ENCODE assay signal across 17 cellular contexts in the genomic region with DNA sequence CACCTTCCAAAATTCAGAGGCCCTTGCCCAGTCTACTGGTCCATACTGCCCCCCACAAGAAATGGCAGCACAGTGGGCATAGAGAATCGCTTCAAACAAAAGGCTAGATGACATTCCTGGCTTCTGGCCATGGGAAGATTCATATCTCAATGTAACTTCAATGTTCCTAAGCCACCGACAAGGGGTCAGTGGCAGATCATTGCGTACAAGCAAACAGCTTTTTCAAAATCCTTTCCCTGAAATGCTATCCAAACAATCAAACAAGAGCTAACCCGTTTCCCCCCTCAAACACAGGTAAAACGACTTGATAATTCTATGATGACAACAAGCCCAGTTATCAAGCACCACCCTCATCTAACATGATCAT.
DNase-seq lines count a peak whose midpoint lies in the region; ATAC-seq and TF ChIP-seq lines count a peak whose summit lies in the region.
"Had no signal": no experiment of that assay in that cellular context is flagged by ENCODE, and none has a peak within 500 bp of the region (broad histone marks: within the 10 kb centered on the region; RNA-seq: fewer than 3 reads in every experiment).

No MANE protein-coding gene starts in this region.

- WGBS in prostate gland: 37% methylated on average over 5 of the region's 5 CpGs

- H3K36me3 ChIP-seq in colonic mucosa: no peaks in the 10 kb centered on the region
- no peaks in the 10 kb centered on the region for H3K36me3 ChIP-seq in prostate gland
- H3K36me3 ChIP-seq: BLaER1, MG63 had no signal

- H3K4me1 ChIP-seq in colonic mucosa (no peaks in the 10 kb centered on the region), prostate gland (replicated peaks) (no peaks in the 10 kb centered on the region)
- H3K4me1 ChIP-seq: BLaER1 had no signal

- H3K9me3 ChIP-seq in colonic mucosa: no peaks in the 10 kb centered on the region
- H3K9me3 ChIP-seq in prostate gland: no peaks in the 10 kb centered on the region
- H3K9me3 ChIP-seq: BLaER1, MG63 had no signal

- ATAC-seq in GM21367 (IDR thresholded peaks at IDR 0.05; ENCODE audit: unreplicated experiment): no peak
- ATAC-seq: Right ventricle myocardium inferior had no signal

- TF ChIP-seq CTCF in colonic mucosa (IDR thresholded peaks at IDR 0.05): no peak
- no peak for TF ChIP-seq CTCF in prostate gland (IDR thresholded peaks at IDR 0.05)

- no peak for TF ChIP-seq POLR2A in prostate gland (IDR thresholded peaks at IDR 0.05)

- H3K27me3 ChIP-seq in colonic mucosa (no peaks in the 10 kb centered on the region), prostate gland (replicated peaks; ENCODE audit: insufficient read depth) (no peaks in the 10 kb centered on the region)
- H3K27me3 ChIP-seq: BLaER1, MG63 had no signal

- peak; percentile 40 for DNase-seq in COLO668 (lab: John Stamatoyannopoulos, UW; ENCODE audit: unreplicated experiment)
- peak; percentile 43 for DNase-seq in HT-29 (ENCODE audit: low spot score)
- DNase-seq in colonic mucosa: no peak
- DNase-seq in prostate gland (ENCODE audit: low spot score): peak; percentile 20
- DNase-seq in epidermal melanocyte (ENCODE audit: insufficient read length, low spot score): no peak
- DNase-seq in kidney tubule cell (ENCODE audit: low spot score): no peak
- DNase-seq: CD8-positive, alpha-beta memory T cell; H9; Kasumi-1; MG63; NCI-H187 treated with DMSO at 0.1 percent for 48 hours; NCI-H2171 treated with DMSO at 0.1 percent for 48 hours; NCI-H446; SW 1271 had no signal

- H3K4me3 ChIP-seq in colonic mucosa: no peak overlapping the region
- no peak overlapping the region for H3K4me3 ChIP-seq in prostate gland
- H3K4me3 ChIP-seq: BLaER1, MG63 had no signal

- H3K9ac ChIP-seq in colonic mucosa (ENCODE audit: low read depth in 2 of 2, low read length in 2 of 2): no peak overlapping the region
- H3K9ac ChIP-seq: BLaER1 had no signal

- H3K27ac ChIP-seq in colonic mucosa (peak overlapping the region; percentile 72), prostate gland (peak overlapping the region in 1 of 2 donors; percentile 21)
- H3K27ac ChIP-seq: BLaER1 had no signal

- intact Hi-C loops in colonic mucosa (cut with DNase I): no loop called here
- intact Hi-C loops in prostate gland (cut with DNase I): no loop called here

Comparison
In these comparisons a context has a peak if more than half of its experiments do, and no peak if none do; other contexts are left out.
1. DNase-seq: peak in COLO668 (single experiment), HT-29 (single experiment) and prostate gland (single experiment); none in colonic mucosa (single experiment), epidermal melanocyte (single experiment) and kidney tubule cell (single experiment).